Comparison of ENCODE assay signal across 13 cellular contexts in the genomic region with DNA sequence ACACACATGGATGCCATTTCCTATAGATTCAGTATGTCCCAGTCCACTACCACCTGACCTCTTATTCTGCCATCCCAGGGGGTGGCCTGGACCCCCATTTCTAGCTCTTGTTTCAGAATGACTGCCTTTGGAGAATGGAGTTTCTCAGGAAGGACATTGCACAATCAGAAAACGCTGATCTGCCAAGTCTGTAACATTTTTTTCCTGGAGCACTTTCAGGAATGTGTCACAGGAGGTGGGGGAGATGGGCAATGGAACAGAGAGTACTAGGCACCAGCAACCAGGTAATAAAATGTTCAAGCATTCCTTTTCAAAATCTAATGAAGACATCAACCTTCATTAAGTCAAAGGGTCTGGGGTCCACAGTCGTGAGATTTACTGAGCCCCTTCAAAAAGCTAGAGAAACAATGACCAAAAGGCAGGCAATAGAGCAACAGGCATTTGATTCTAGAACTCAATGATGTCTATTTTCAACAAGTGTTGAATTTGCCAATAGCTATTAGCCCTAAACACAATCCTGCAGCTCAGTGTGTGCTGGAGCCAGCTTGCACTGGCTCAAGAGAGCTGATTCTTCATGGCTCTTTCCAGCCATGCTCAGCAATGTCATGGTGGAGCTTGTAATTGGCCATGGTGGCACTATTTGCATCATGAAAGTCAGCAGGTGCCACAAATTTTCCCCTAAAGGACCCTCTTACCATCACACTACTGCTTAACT.
A peak's percentile ranks its signal among the peaks of the same experiment; 100 is the strongest.
DNase-seq lines count a peak whose midpoint lies in the region; ATAC-seq and TF ChIP-seq lines count a peak whose summit lies in the region.
"Had no signal": no experiment of that assay in that cellular context is flagged by ENCODE, and none has a peak within 500 bp of the region (broad histone marks: within the 10 kb centered on the region; RNA-seq: fewer than 3 reads in every experiment).

No MANE protein-coding gene starts in this region.

- no peak overlapping the region for H3K27ac ChIP-seq in mesenchymal stem cell (ENCODE audit: low read length, poor library complexity, severe bottlenecking)
- H3K27ac ChIP-seq: HL-60, VCaP had no signal

- no peak overlapping the region for H3K14ac ChIP-seq in mesenchymal stem cell (ENCODE audit: low read length in 2 of 2)

- no peak overlapping the region for H3K4me3 ChIP-seq in astrocyte of the spinal cord (ENCODE audit: low read depth, low read length)
- no peak overlapping the region for H3K4me3 ChIP-seq in fibroblast of the aortic adventitia (ENCODE audit: low read depth, low read length)
- no peak overlapping the region for H3K4me3 ChIP-seq in mesenchymal stem cell (ENCODE audit: insufficient read depth in 1 of 2, low read depth in 1 of 2, low read length in 2 of 2)

- intact Hi-C loops in head of caudate nucleus (cut with DNase I), result no loop called here

- H3K36me3 ChIP-seq in mesenchymal stem cell (ENCODE audit: control insufficient read depth in 1 of 2, insufficient read depth in 2 of 2, low read depth in 1 of 2, low read length in 2 of 2), result no peaks in the 10 kb centered on the region

- H3K27me3 Mint-ChIP-seq in activated CD4-positive, alpha-beta memory T cell treated with anti-CD3 and anti-CD28 coated beads, Interleukin-2, amount 10 ng/mL, durations not matched to agents 7 days and 5 days, result no peaks in the 10 kb centered on the region

- H2BK15ac ChIP-seq in mesenchymal stem cell (ENCODE audit: low read depth, poor library complexity, severe bottlenecking), result no peak overlapping the region

- DNase-seq in AG08395 (ENCODE audit: low spot score) (peak; percentile 11), astrocyte of the spinal cord (ENCODE audit: low read depth, low spot score) (peak; percentile 16), fibroblast of the aortic adventitia (ENCODE audit: low read depth) (peak; percentile 76), mesenchymal stem cell (peak; percentile 20), head of caudate nucleus (no peak), DMS79 (lab: John Stamatoyannopoulos, UW) (no peak)
- DNase-seq in activated CD4-positive, alpha-beta memory T cell treated with anti-CD3 and anti-CD28 coated beads, Interleukin-2, amount 10 ng/mL, durations not matched to agents 7 days and 5 days, result no peak
- DNase-seq: activated naive CD4-positive, alpha-beta T cell treated with anti-CD3 and anti-CD28 coated beads for 36 hours; islet precursor cell; NCI-H2107 had no signal

- CTCF ChIA-PET in activated CD4-positive, alpha-beta memory T cell treated with anti-CD3 and anti-CD28 coated beads, Interleukin-2, amount 10 ng/mL, durations not matched to agents 7 days and 5 days (lab: Charles Lee), result no interaction called here

- no peak overlapping the region for H3K4me2 ChIP-seq in mesenchymal stem cell (ENCODE audit: low read length, poor library complexity, severe bottlenecking)

- H3K27me3 ChIP-seq in mesenchymal stem cell (ENCODE audit: control insufficient read depth in 1 of 2, insufficient read depth in 1 of 2, low read length in 2 of 2), result peaks cover 0 to 5% of the 10 kb centered on the region in 2 experiments

- no peak overlapping the region for H2BK120ac ChIP-seq in mesenchymal stem cell (ENCODE audit: low read depth, low read length)

- in situ Hi-C loops in astrocyte of the spinal cord (cut with HindIII; ENCODE audit: low sequenced_read_pairs), result no loop called here

- H2BK12ac ChIP-seq in mesenchymal stem cell (ENCODE audit: low read length in 2 of 2), result no peak overlapping the region

- no peaks in the 10 kb centered on the region for H3K4me1 Mint-ChIP-seq in activated CD4-positive, alpha-beta memory T cell treated with anti-CD3 and anti-CD28 coated beads, Interleukin-2, amount 10 ng/mL, durations not matched to agents 7 days and 5 days

- H4K91ac ChIP-seq in mesenchymal stem cell (ENCODE audit: low read length), result no peak overlapping the region

- peaks cover under 1% of the 10 kb centered on the region for H3K4me1 ChIP-seq in mesenchymal stem cell (ENCODE audit: control insufficient read depth, insufficient read depth, low read depth, low read length)

- ATAC-seq in HG03460 (IDR thresholded peaks at IDR 0.05; ENCODE audit: unreplicated experiment), result no peak

- H3K9ac ChIP-seq in mesenchymal stem cell (ENCODE audit: low read length), result no peak overlapping the region

- WGBS in mesenchymal stem cell, result 68% methylated on average over 2 of the region's 2 CpGs

- H2AFZ ChIP-seq in mesenchymal stem cell (ENCODE audit: low read depth, low read length), result no peak overlapping the region

- H3K79me1 ChIP-seq in mesenchymal stem cell (replicated peaks; ENCODE audit: low read length, poor library complexity, severe bottlenecking), result no peaks in the 10 kb centered on the region

- no peaks in the 10 kb centered on the region for H3K9me3 ChIP-seq in mesenchymal stem cell (ENCODE audit: control insufficient read depth, low read length)

- H4K8ac ChIP-seq in mesenchymal stem cell (ENCODE audit: low read length), result peak overlapping the region; percentile 15

- no peak overlapping the region for H2AK5ac ChIP-seq in mesenchymal stem cell (ENCODE audit: low read length, severe bottlenecking)

- POLR2A ChIA-PET in activated CD4-positive, alpha-beta memory T cell treated with anti-CD3 and anti-CD28 coated beads, Interleukin-2, amount 10 ng/mL, durations not matched to agents 7 days and 5 days (lab: Charles Lee), result no interaction called here

- no peak overlapping the region for H3K4me3 Mint-ChIP-seq in activated CD4-positive, alpha-beta memory T cell treated with anti-CD3 and anti-CD28 coated beads, Interleukin-2, amount 10 ng/mL, durations not matched to agents 7 days and 5 days
- H3K4me3 Mint-ChIP-seq: activated naive CD4-positive, alpha-beta T cell treated with anti-CD3 and anti-CD28 coated beads for 36 hours had no signal

- no peak for TF ChIP-seq CTCF in astrocyte of the spinal cord (IDR thresholded peaks at IDR 0.05; ENCODE audit: low read depth, low read length)
- no peak for TF ChIP-seq CTCF in fibroblast of the aortic adventitia (IDR thresholded peaks at IDR 0.05; ENCODE audit: insufficient read depth, low read length)

- H3K9me3 Mint-ChIP-seq in activated CD4-positive, alpha-beta memory T cell treated with anti-CD3 and anti-CD28 coated beads, Interleukin-2, amount 10 ng/mL, durations not matched to agents 7 days and 5 days, result no peaks in the 10 kb centered on the region

- no peak overlapping the region for H3K27ac Mint-ChIP-seq in activated CD4-positive, alpha-beta memory T cell treated with anti-CD3 and anti-CD28 coated beads, Interleukin-2, amount 10 ng/mL, durations not matched to agents 7 days and 5 days
- H3K27ac Mint-ChIP-seq: activated naive CD4-positive, alpha-beta T cell treated with anti-CD3 and anti-CD28 coated beads for 36 hours had no signal

- no peaks in the 10 kb centered on the region for H3K36me3 Mint-ChIP-seq in activated CD4-positive, alpha-beta memory T cell treated with anti-CD3 and anti-CD28 coated beads, Interleukin-2, amount 10 ng/mL, durations not matched to agents 7 days and 5 days (ENCODE audit: low read depth)

- H3K18ac ChIP-seq in mesenchymal stem cell (ENCODE audit: low read depth in 1 of 2, low read length in 2 of 2), result no peak overlapping the region

- H2BK5ac ChIP-seq in mesenchymal stem cell (ENCODE audit: low read depth, low read length, poor library complexity, severe bottlenecking), result no peak overlapping the region

- H3K4ac ChIP-seq in mesenchymal stem cell (ENCODE audit: low read depth in 1 of 2, low read length in 2 of 2), result no peak overlapping the region

- H3K23ac ChIP-seq in mesenchymal stem cell (ENCODE audit: low read length in 2 of 2), result no peak overlapping the region

Comparison
In these comparisons a context has a peak if more than half of its experiments do, and no peak if none do; other contexts are left out.
1. DNase-seq: peak in AG08395 (single experiment), astrocyte of the spinal cord (single experiment), fibroblast of the aortic adventitia (single experiment) and mesenchymal stem cell (single experiment); none in head of caudate nucleus (0 of 42), activated CD4-positive, alpha-beta memory T cell treated with anti-CD3 and anti-CD28 coated beads, Interleukin-2, amount 10 ng/mL, durations not matched to agents 7 days and 5 days (single experiment) and DMS79 (single experiment).